14 cellular contexts compared by ENCODE assay signal in genomic region chr3:14120111-14120920, GRCh38.
"Had no signal": no experiment of that assay in that cellular context is flagged by ENCODE, and none has a peak within 500 bp of the region (broad histone marks: within the 10 kb centered on the region; RNA-seq: fewer than 3 reads in every experiment).

No MANE protein-coding gene starts in this region.

- H3K27me3 Mint-ChIP-seq: activated B cell treated with CpG ODN at 0.5 μM for 24 hours; central memory CD8-positive, alpha-beta T cell; naive thymus-derived CD8-positive, alpha-beta T cell had no signal

- H3K4me3 Mint-ChIP-seq: activated B cell treated with CpG ODN at 0.5 μM for 24 hours; central memory CD8-positive, alpha-beta T cell; naive thymus-derived CD8-positive, alpha-beta T cell had no signal

- H3K27me3 ChIP-seq: sigmoid colon had no signal

- H3K4me3 ChIP-seq: mucosa of descending colon, sigmoid colon, thoracic aorta had no signal

- H3K9me3 Mint-ChIP-seq: activated B cell treated with CpG ODN at 0.5 μM for 24 hours; activated T-helper 2 cell treated with anti-CD3 and anti-CD28 coated beads, Interferon-gamma antibody, Interleukin-2, Interleukin-4, amounts not matched to agents 10 μg/mL and 5 μg/mL and 100 μg/mL, durations not matched to agents 14 hours and 24 hours and 36 hours; central memory CD8-positive, alpha-beta T cell; naive thymus-derived CD8-positive, alpha-beta T cell had no signal

- ATAC-seq: left cardiac atrium; mucosa of descending colon; naive thymus-derived CD8-positive, alpha-beta T cell had no signal

- H3K9me3 ChIP-seq: mucosa of descending colon, sigmoid colon, thoracic aorta had no signal

- DNase-seq: activated B cell treated with CpG ODN at 0.5 μM for 24 hours; activated naive CD4-positive, alpha-beta T cell treated with anti-CD3 and anti-CD28 coated beads, Interleukin-2, amount 50 U/mL, for 16 hours; dermis blood vessel endothelial cell; glutamatergic neuron; left cardiac atrium; mucosa of descending colon; naive thymus-derived CD8-positive, alpha-beta T cell; nucleus accumbens; sigmoid colon; stimulated activated CD4-positive, alpha-beta T cell treated with anti-CD3 and anti-CD28 coated beads, Interleukin-2, amount 100 ng/mL, for 24 hours; stimulated activated naive CD4-positive, alpha-beta T cell treated with Interleukin-2 at 50 U/mL for 16 hours had no signal

- H3K27ac Mint-ChIP-seq: activated B cell treated with CpG ODN at 0.5 μM for 24 hours; activated T-helper 2 cell treated with anti-CD3 and anti-CD28 coated beads, Interferon-gamma antibody, Interleukin-2, Interleukin-4, amounts not matched to agents 10 μg/mL and 5 μg/mL and 100 μg/mL, durations not matched to agents 14 hours and 24 hours and 36 hours had no signal

- H3K27ac ChIP-seq: sigmoid colon, thoracic aorta had no signal
